In the genomic region with DNA sequence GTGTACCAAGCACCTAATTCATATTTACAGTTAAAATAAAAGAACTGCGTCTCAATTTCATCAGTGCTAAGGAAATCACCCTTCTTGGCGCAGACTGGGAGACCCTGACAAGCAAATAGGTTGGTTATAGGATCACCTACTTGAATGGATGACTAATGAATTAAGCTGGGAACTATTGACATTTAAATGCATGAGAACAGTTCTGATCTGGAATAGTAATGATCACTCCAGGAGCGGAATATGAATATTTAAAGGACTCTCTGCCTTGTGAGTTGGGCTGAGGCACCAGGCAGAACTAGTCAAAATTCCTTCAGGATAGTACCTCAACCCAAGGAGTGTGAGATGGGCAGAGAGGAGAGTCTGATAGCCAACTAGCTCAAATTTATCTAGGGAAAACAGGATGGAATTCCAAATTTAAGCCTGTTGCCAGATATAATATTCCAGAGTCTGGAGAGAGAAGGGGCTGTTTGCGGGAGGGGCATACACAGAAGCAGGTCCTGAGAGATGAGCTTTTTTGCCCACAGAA, we compare ENCODE assay signal across 23 cellular contexts.
A peak's percentile ranks its signal among the peaks of the same experiment; 100 is the strongest.
DNase-seq lines count a peak whose midpoint lies in the region; ATAC-seq, FAIRE-seq and TF ChIP-seq lines count a peak whose summit lies in the region.
"Had no signal": no experiment of that assay in that cellular context is flagged by ENCODE, and none has a peak within 500 bp of the region (broad histone marks: within the 10 kb centered on the region; RNA-seq: fewer than 3 reads in every experiment).

No MANE protein-coding gene starts in this region.

- no peaks in the 10 kb centered on the region for H3K36me3 Mint-ChIP-seq in naive thymus-derived CD4-positive, alpha-beta T cell
- H3K36me3 Mint-ChIP-seq in activated T-cell treated with anti-CD3 and anti-CD28 coated beads, Interleukin-2, amount 50 U/mL, for 4 hours (ENCODE audit: insufficient read depth) = no peaks in the 10 kb centered on the region
- H3K36me3 Mint-ChIP-seq: activated naive CD4-positive, alpha-beta T cell treated with anti-CD3 and anti-CD28 coated beads, Interleukin-2, amount 50 U/mL, for 24 hours; CD4-positive, CD25-positive, alpha-beta regulatory T cell; memory B cell; naive B cell; stimulated activated memory B cell treated with anti-CD40 and anti-IgM and Interleukin-4, amounts not matched to agents 10 μg/mL and 1 μg/mL and 100 μg/mL, for 72 hours had no signal

- no peaks in the 10 kb centered on the region for H3K27me3 Mint-ChIP-seq in naive thymus-derived CD4-positive, alpha-beta T cell
- H3K27me3 Mint-ChIP-seq in activated T-cell treated with anti-CD3 and anti-CD28 coated beads, Interleukin-2, amount 50 U/mL, for 4 hours (ENCODE audit: low read depth) = no peaks in the 10 kb centered on the region
- H3K27me3 Mint-ChIP-seq: activated CD4-positive, alpha-beta T cell treated with anti-CD3 and anti-CD28 coated beads, Interleukin-2, amount 10 ng/mL, durations not matched to agents 24 days and 14 days; activated naive CD4-positive, alpha-beta T cell treated with anti-CD3 and anti-CD28 coated beads, Interleukin-2, amount 50 U/mL, for 24 hours; CD4-positive, CD25-positive, alpha-beta regulatory T cell; stimulated activated memory B cell treated with anti-CD40 and anti-IgM and Interleukin-4, amounts not matched to agents 10 μg/mL and 1 μg/mL and 100 μg/mL, for 72 hours had no signal

- no peak overlapping the region for H3K4me3 Mint-ChIP-seq in naive thymus-derived CD4-positive, alpha-beta T cell
- no peak overlapping the region for H3K4me3 Mint-ChIP-seq in activated T-cell treated with anti-CD3 and anti-CD28 coated beads, Interleukin-2, amount 50 U/mL, for 4 hours
- H3K4me3 Mint-ChIP-seq: activated CD4-positive, alpha-beta T cell treated with anti-CD3 and anti-CD28 coated beads, Interleukin-2, amount 10 ng/mL, durations not matched to agents 24 days and 14 days; activated naive CD4-positive, alpha-beta T cell treated with anti-CD3 and anti-CD28 coated beads, Interleukin-2, amount 50 U/mL, for 24 hours; activated T-helper 1 cell treated with anti-CD3 and anti-CD28 coated beads, Interleukin-12 subunit alpha, Interleukin-12 subunit beta, Interleukin-2, Interleukin-4 antibody, amounts not matched to agents 30 ng/mL and 10 ng/mL and 1 ng/mL, durations not matched to agents 14 hours and 24 hours and 36 hours; CD4-positive, CD25-positive, alpha-beta regulatory T cell; memory B cell; stimulated activated memory B cell treated with anti-CD40 and anti-IgM and Interleukin-4, amounts not matched to agents 10 μg/mL and 1 μg/mL and 100 μg/mL, for 72 hours had no signal

- no peaks in the 10 kb centered on the region for H3K27me3 ChIP-seq in HUES6 (ENCODE audit: control insufficient read depth, insufficient read depth, low read length)
- H3K27me3 ChIP-seq in layer of hippocampus (ENCODE audit: control insufficient read depth, insufficient read depth, low read length) = no peaks in the 10 kb centered on the region
- H3K27me3 ChIP-seq in smooth muscle cell (ENCODE audit: low read depth) = no peaks in the 10 kb centered on the region
- H3K27me3 ChIP-seq in naive thymus-derived CD4-positive, alpha-beta T cell (ENCODE audit: control insufficient read depth in 2 of 2, insufficient read depth in 2 of 2, low read length in 2 of 2) = no peaks in the 10 kb centered on the region
- H3K27me3 ChIP-seq: ascending aorta, esophagus muscularis mucosa had no signal

- H3F3A ChIP-seq in smooth muscle cell (ENCODE audit: low read depth) = no peaks in the 10 kb centered on the region

- peak overlapping the region; percentile 81 for H3K9ac ChIP-seq in HUES6 (ENCODE audit: low read length)
- no peak overlapping the region for H3K9ac ChIP-seq in smooth muscle cell (ENCODE audit: low read depth)
- H3K9ac ChIP-seq: KMS-11 had no signal

- DNase-seq in smooth muscle cell (lab: John Stamatoyannopoulos, UW; ENCODE audit: unreplicated experiment) = no peak
- DNase-seq in naive thymus-derived CD4-positive, alpha-beta T cell = no peak
- no peak for DNase-seq in NCI-H69 (lab: John Stamatoyannopoulos, UW)
- DNase-seq in HTR-8/SVneo (ENCODE audit: insufficient read length, low spot score) = no peak
- no peak for DNase-seq in activated T-cell treated with anti-CD3 and anti-CD28 coated beads, Interleukin-2, amount 50 U/mL, for 4 hours
- DNase-seq: activated CD4-positive, alpha-beta T cell treated with anti-CD3 and anti-CD28 coated beads, Interleukin-2, amount 10 ng/mL, durations not matched to agents 24 days and 14 days; CD4-positive, CD25-positive, alpha-beta regulatory T cell; effector CD8-positive, alpha-beta T cell; naive B cell; NCI-H187 treated with DMSO at 0.1 percent for 48 hours; stimulated activated CD4-positive, alpha-beta T cell treated with anti-CD3 and anti-CD28 coated beads, Interleukin-2, amount 100 ng/mL, for 24 hours had no signal

- peaks cover 0 to 5% (median 0%) of the 10 kb centered on the region in 11 donors for H3K9me3 Mint-ChIP-seq in naive thymus-derived CD4-positive, alpha-beta T cell
- no peaks in the 10 kb centered on the region for H3K9me3 Mint-ChIP-seq in activated T-cell treated with anti-CD3 and anti-CD28 coated beads, Interleukin-2, amount 50 U/mL, for 4 hours
- H3K9me3 Mint-ChIP-seq: activated CD4-positive, alpha-beta T cell treated with anti-CD3 and anti-CD28 coated beads, Interleukin-2, amount 10 ng/mL, durations not matched to agents 24 days and 14 days; activated naive CD4-positive, alpha-beta T cell treated with anti-CD3 and anti-CD28 coated beads, Interleukin-2, amount 50 U/mL, for 24 hours; activated T-helper 1 cell treated with anti-CD3 and anti-CD28 coated beads, Interleukin-12 subunit alpha, Interleukin-12 subunit beta, Interleukin-2, Interleukin-4 antibody, amounts not matched to agents 30 ng/mL and 10 ng/mL and 1 ng/mL, durations not matched to agents 14 hours and 24 hours and 36 hours; memory B cell; naive B cell; stimulated activated memory B cell treated with anti-CD40 and anti-IgM and Interleukin-4, amounts not matched to agents 10 μg/mL and 1 μg/mL and 100 μg/mL, for 72 hours had no signal

- TF ChIP-seq CTCF in smooth muscle cell (IDR thresholded peaks at IDR 0.05; ENCODE audit: borderline replicate concordance, insufficient read depth, poor library complexity, severe bottlenecking) = no peak

- peak overlapping the region; percentile 81 for H3K4me2 ChIP-seq in smooth muscle cell
- H3K4me2 ChIP-seq: KMS-11 had no signal

- POLR2A ChIA-PET in naive thymus-derived CD4-positive, alpha-beta T cell (lab: Charles Lee) = no interaction called here

- no peaks in the 10 kb centered on the region for H3K4me1 Mint-ChIP-seq in naive thymus-derived CD4-positive, alpha-beta T cell
- H3K4me1 Mint-ChIP-seq in activated T-cell treated with anti-CD3 and anti-CD28 coated beads, Interleukin-2, amount 50 U/mL, for 4 hours (ENCODE audit: low read depth) = no peaks in the 10 kb centered on the region
- H3K4me1 Mint-ChIP-seq: activated CD4-positive, alpha-beta T cell treated with anti-CD3 and anti-CD28 coated beads, Interleukin-2, amount 10 ng/mL, durations not matched to agents 24 days and 14 days; activated naive CD4-positive, alpha-beta T cell treated with anti-CD3 and anti-CD28 coated beads, Interleukin-2, amount 50 U/mL, for 24 hours; CD4-positive, CD25-positive, alpha-beta regulatory T cell; memory B cell; stimulated activated memory B cell treated with anti-CD40 and anti-IgM and Interleukin-4, amounts not matched to agents 10 μg/mL and 1 μg/mL and 100 μg/mL, for 72 hours had no signal

- no peak for FAIRE-seq in HTR-8/SVneo (lab: Jason Lieb, UNC)
- FAIRE-seq: frontal cortex, G401.6 had no signal

- intact Hi-C loops in naive thymus-derived CD4-positive, alpha-beta T cell (cut with micrococcal nuclease) = no loop called here

- WGBS in smooth muscle cell (ENCODE audit: low lambda C conversion rate) = 64% methylated on average over 4 of the region's 4 CpGs

- H3K4me3 ChIP-seq in HUES6 (ENCODE audit: low read depth, low read length) (peak overlapping the region; percentile 42), smooth muscle cell (no peak overlapping the region)
- H3K4me3 ChIP-seq in naive thymus-derived CD4-positive, alpha-beta T cell (ENCODE audit: low read length) = no peak overlapping the region
- H3K4me3 ChIP-seq: ascending aorta, esophagus muscularis mucosa had no signal

- H3K27ac ChIP-seq in HUES6 (ENCODE audit: low read depth, low read length) (peak overlapping the region; percentile 94), cingulate gyrus (ENCODE audit: low read depth, low read length) (peak overlapping the region; percentile 87), layer of hippocampus (ENCODE audit: low read depth, low read length) (peak overlapping the region; percentile 89), smooth muscle cell (ENCODE audit: low read depth) (peak overlapping the region; percentile 61)
- H3K27ac ChIP-seq in naive thymus-derived CD4-positive, alpha-beta T cell (ENCODE audit: low read depth, low read length) = no peak overlapping the region
- H3K27ac ChIP-seq: ascending aorta, KMS-11 had no signal

- no peaks in the 10 kb centered on the region for H4K20me1 ChIP-seq in smooth muscle cell (ENCODE audit: low read depth)

- no peak for ATAC-seq in naive thymus-derived CD4-positive, alpha-beta T cell
- no peak for ATAC-seq in activated T-cell treated with anti-CD3 and anti-CD28 coated beads, Interleukin-2, amount 50 U/mL, for 4 hours
- ATAC-seq: stimulated activated memory B cell treated with anti-CD40 and anti-IgM and Interleukin-4, amounts not matched to agents 10 μg/mL and 1 μg/mL and 100 μg/mL, for 72 hours had no signal

- H3K9me3 ChIP-seq in HUES6 (ENCODE audit: control insufficient read depth, insufficient read depth, low read depth, low read length) (no peaks in the 10 kb centered on the region), smooth muscle cell (replicated peaks; ENCODE audit: low read depth) (no peaks in the 10 kb centered on the region)
- no peaks in the 10 kb centered on the region for H3K9me3 ChIP-seq in naive thymus-derived CD4-positive, alpha-beta T cell (ENCODE audit: control insufficient read depth in 2 of 3, low read length in 3 of 3)
- H3K9me3 ChIP-seq: ascending aorta, esophagus muscularis mucosa had no signal

- H3K36me3 ChIP-seq in HUES6 (ENCODE audit: control insufficient read depth, insufficient read depth, low read length) (no peaks in the 10 kb centered on the region), smooth muscle cell (ENCODE audit: low read depth) (no peaks in the 10 kb centered on the region)
- no peaks in the 10 kb centered on the region for H3K36me3 ChIP-seq in naive thymus-derived CD4-positive, alpha-beta T cell (ENCODE audit: control insufficient read depth in 2 of 3, insufficient read depth in 3 of 3, low read length in 3 of 3)
- H3K36me3 ChIP-seq: ascending aorta, esophagus muscularis mucosa had no signal

- peak overlapping the region in 1 of 9 donors; percentile 55 for H3K27ac Mint-ChIP-seq in naive thymus-derived CD4-positive, alpha-beta T cell
- H3K27ac Mint-ChIP-seq: activated CD4-positive, alpha-beta T cell treated with anti-CD3 and anti-CD28 coated beads, Interleukin-2, amount 10 ng/mL, durations not matched to agents 24 days and 14 days; activated naive CD4-positive, alpha-beta T cell treated with anti-CD3 and anti-CD28 coated beads, Interleukin-2, amount 50 U/mL, for 24 hours; activated T-helper 1 cell treated with anti-CD3 and anti-CD28 coated beads, Interleukin-12 subunit alpha, Interleukin-12 subunit beta, Interleukin-2, Interleukin-4 antibody, amounts not matched to agents 30 ng/mL and 10 ng/mL and 1 ng/mL, durations not matched to agents 14 hours and 24 hours and 36 hours; CD4-positive, CD25-positive, alpha-beta regulatory T cell; memory B cell; stimulated activated memory B cell treated with anti-CD40 and anti-IgM and Interleukin-4, amounts not matched to agents 10 μg/mL and 1 μg/mL and 100 μg/mL, for 72 hours had no signal

- H3K4me1 ChIP-seq in HUES6 (ENCODE audit: control insufficient read depth, insufficient read depth, low read length) = peaks cover 63% of the 10 kb centered on the region
- peaks cover 50% of the 10 kb centered on the region for H3K4me1 ChIP-seq in smooth muscle cell (ENCODE audit: low read depth)
- H3K4me1 ChIP-seq in naive thymus-derived CD4-positive, alpha-beta T cell (ENCODE audit: control insufficient read depth in 2 of 2, insufficient read depth in 2 of 2, low read length in 2 of 2) = no peaks in the 10 kb centered on the region
- H3K4me1 ChIP-seq: ascending aorta had no signal

- CTCF ChIA-PET in naive thymus-derived CD4-positive, alpha-beta T cell (lab: Charles Lee) = no interaction called here

- H2AFZ ChIP-seq in smooth muscle cell (ENCODE audit: low read depth) = peak overlapping the region; percentile 81

- no peaks in the 10 kb centered on the region for H3K79me2 ChIP-seq in smooth muscle cell (ENCODE audit: low read depth)
